1 cellular context compared by ENCODE assay signal in the genomic region with DNA sequence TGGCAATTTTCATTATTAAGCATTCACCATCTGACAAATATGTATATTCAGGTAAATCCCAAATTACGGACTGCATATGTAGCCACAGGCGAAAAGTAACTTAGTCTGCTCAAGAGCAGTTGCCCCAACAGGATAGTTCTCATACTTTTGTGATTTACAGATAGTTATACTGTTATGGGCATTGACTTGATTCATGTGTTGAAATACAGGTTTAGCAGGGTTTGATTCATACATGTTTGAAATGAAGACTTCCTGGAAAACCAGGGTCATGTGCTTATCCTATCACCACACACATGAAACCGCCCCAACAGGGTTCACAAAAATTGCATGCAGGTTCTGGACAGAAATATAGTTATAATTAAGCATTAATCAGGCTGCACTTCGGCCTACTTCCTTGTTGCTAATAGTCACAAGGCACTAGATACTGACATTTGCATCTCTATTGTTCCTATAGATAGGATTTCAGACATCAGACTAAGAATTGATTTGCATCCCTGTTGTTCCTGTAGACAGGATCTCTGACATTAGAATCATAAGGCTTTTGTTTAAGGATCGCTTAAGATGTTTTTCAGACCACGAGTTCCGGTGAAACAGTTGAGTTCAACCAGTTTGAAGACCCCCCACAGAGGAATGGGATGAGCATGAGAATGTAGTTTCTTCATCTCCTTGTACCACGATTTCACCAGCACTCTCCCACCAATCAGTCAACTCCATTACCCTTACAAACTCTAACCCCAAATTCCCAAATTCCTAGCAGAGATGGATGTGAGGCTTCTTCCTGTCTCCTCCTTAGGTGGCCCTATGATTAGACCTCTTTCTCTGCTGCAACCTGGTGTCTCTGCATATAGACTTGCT.
A peak's percentile ranks its signal among the peaks of the same experiment; 100 is the strongest.
TF ChIP-seq lines count a peak whose summit lies in the region.

No MANE protein-coding gene starts in this region.

TF ChIP-seq in H1, 55 proteins besides CTCF, POLR2A, EP300 and RAD21:
- TF ChIP-seq RNF2 (IDR thresholded peaks at IDR 0.05; ENCODE audit: borderline replicate concordance, low read depth, low read length, missing control alignments, poor library complexity, severe bottlenecking) (no peak), TEAD4 (IDR thresholded peaks at IDR 0.05; ENCODE audit: low read depth, low read length) (peak; percentile 62), CEBPB (IDR thresholded peaks at IDR 0.05; ENCODE audit: low read depth, low read length) (peak; percentile 44; the same call in 1 of the 2 replicates), SP1 (IDR thresholded peaks at IDR 0.05; ENCODE audit: low read depth, low read length) (peak; percentile 55), BACH1 (IDR thresholded peaks at IDR 0.05; ENCODE audit: low read length) (no peak), TAF7 (optimal IDR thresholded peaks at IDR 0.05; ENCODE audit: borderline replicate concordance, low read depth, low read length) (peak; percentile 72), RBBP5 (IDR thresholded peaks at IDR 0.05; ENCODE audit: borderline replicate concordance, low read depth, low read length) (no peak; the same call in 1 of the 2 replicates), TAF1 (IDR thresholded peaks at IDR 0.05; ENCODE audit: low read depth, low read length) (peak; percentile 66; the same call in 1 of the 2 replicates), YY1 (IDR thresholded peaks at IDR 0.05; ENCODE audit: low read depth, low read length) (0 out of 2 replicates have a peak, but pooled peaks have one; percentile 7), NANOG (IDR thresholded peaks at IDR 0.05; ENCODE audit: insufficient read depth, low read depth, low read length, poor library complexity, severe bottlenecking) (peak; percentile 50), TBP (IDR thresholded peaks at IDR 0.05; ENCODE audit: low read depth, low read length) (peak; percentile 69), POLR2AphosphoS5 (IDR thresholded peaks at IDR 0.05; ENCODE audit: low read depth, low read length) (peak; percentile 76)
- TF ChIP-seq, protein P1, sequence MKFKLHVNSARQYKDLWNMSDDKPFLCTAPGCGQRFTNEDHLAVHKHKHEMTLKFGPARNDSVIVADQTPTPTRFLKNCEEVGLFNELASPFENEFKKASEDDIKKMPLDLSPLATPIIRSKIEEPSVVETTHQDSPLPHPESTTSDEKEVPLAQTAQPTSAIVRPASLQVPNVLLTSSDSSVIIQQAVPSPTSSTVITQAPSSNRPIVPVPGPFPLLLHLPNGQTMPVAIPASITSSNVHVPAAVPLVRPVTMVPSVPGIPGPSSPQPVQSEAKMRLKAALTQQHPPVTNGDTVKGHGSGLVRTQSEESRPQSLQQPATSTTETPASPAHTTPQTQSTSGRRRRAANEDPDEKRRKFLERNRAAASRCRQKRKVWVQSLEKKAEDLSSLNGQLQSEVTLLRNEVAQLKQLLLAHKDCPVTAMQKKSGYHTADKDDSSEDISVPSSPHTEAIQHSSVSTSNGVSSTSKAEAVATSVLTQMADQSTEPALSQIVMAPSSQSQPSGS (IDR thresholded peaks at IDR 0.05; ENCODE audit: low read length): peak; percentile 36; the same call in 1 of the 2 replicates
- TF ChIP-seq, protein P2, sequence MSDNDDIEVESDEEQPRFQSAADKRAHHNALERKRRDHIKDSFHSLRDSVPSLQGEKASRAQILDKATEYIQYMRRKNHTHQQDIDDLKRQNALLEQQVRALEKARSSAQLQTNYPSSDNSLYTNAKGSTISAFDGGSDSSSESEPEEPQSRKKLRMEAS (IDR thresholded peaks at IDR 0.05): 0 out of 2 replicates have a peak, but pooled peaks have one; percentile 31
